ENCODE assay signal across 12 cellular contexts in genomic region chr6:12369781-12370262, GRCh38.
A peak's percentile ranks its signal among the peaks of the same experiment; 100 is the strongest.
DNase-seq lines count a peak whose midpoint lies in the region; ATAC-seq, FAIRE-seq and TF ChIP-seq lines count a peak whose summit lies in the region.
"Had no signal": no experiment of that assay in that cellular context is flagged by ENCODE, and none has a peak within 500 bp of the region (broad histone marks: within the 10 kb centered on the region; RNA-seq: fewer than 3 reads in every experiment).

No MANE protein-coding gene starts in this region.

- H3T11ph ChIP-seq in H9 (ENCODE audit: low read length), result no peak overlapping the region

- FAIRE-seq in H54 (lab: Jason Lieb, UNC), result no peak
- FAIRE-seq: colon had no signal

- H3K14ac ChIP-seq in mesenchymal stem cell (ENCODE audit: low read length in 2 of 2) (no peak overlapping the region), H9 (ENCODE audit: insufficient read depth, low read length) (no peak overlapping the region)

- H3K27ac ChIP-seq in mesenchymal stem cell (ENCODE audit: low read length, poor library complexity, severe bottlenecking) (no peak overlapping the region), H9 (ENCODE audit: insufficient read length, low read depth, low read length) (no peak overlapping the region), GM23248 (no peak overlapping the region)

- no peak for TF ChIP-seq CTCF in H9 (conservative IDR thresholded peaks at IDR 0.05)

- H2BK20ac ChIP-seq in H9 (ENCODE audit: low read depth, low read length, poor library complexity, severe bottlenecking), result no peak overlapping the region

- H3K56ac ChIP-seq in H9 (ENCODE audit: insufficient read length, low read depth, low read length), result no peak overlapping the region

- H3K36me3 ChIP-seq in mesenchymal stem cell (ENCODE audit: control insufficient read depth in 1 of 2, insufficient read depth in 2 of 2, low read depth in 1 of 2, low read length in 2 of 2) (no peaks in the 10 kb centered on the region), GM23248 (ENCODE audit: low read depth) (no peaks in the 10 kb centered on the region)

- H3K4me3 ChIP-seq in mesenchymal stem cell (ENCODE audit: insufficient read depth in 1 of 2, low read depth in 1 of 2, low read length in 2 of 2) (no peak overlapping the region), GM23248 (no peak overlapping the region)

- H2BK12ac ChIP-seq in mesenchymal stem cell (ENCODE audit: low read length in 2 of 2) (no peak overlapping the region), H9 (ENCODE audit: insufficient read length, low read depth, low read length) (no peak overlapping the region)

- H3K4me1 ChIP-seq in mesenchymal stem cell (ENCODE audit: control insufficient read depth, insufficient read depth, low read depth, low read length) (peaks cover 11% of the 10 kb centered on the region), H9 (ENCODE audit: insufficient read depth, low read length) (no peaks in the 10 kb centered on the region), GM23248 (ENCODE audit: insufficient read depth) (no peaks in the 10 kb centered on the region)

- H3K36me3 Mint-ChIP-seq in H9 (ENCODE audit: insufficient read depth in 1 of 3, low read depth in 3 of 3), result peaks cover 0 to 1% (median 0%) of the 10 kb centered on the region in 3 experiments; a peak in 1 of 7 replicates
- H3K36me3 Mint-ChIP-seq: activated CD4-positive, alpha-beta memory T cell treated with anti-CD3 and anti-CD28 coated beads for 36 hours had no signal

- H3K79me1 ChIP-seq in mesenchymal stem cell (replicated peaks; ENCODE audit: low read length, poor library complexity, severe bottlenecking) (no peaks in the 10 kb centered on the region), H9 (ENCODE audit: insufficient read depth, low read depth, low read length, poor library complexity, severe bottlenecking) (no peaks in the 10 kb centered on the region)

- H3K23me2 ChIP-seq in H9 (ENCODE audit: insufficient read length, low read depth, low read length, poor library complexity, severe bottlenecking), result no peaks in the 10 kb centered on the region

- WGBS in mesenchymal stem cell, result 88% methylated on average over 11 of the region's 11 CpGs
- WGBS in H9 (ENCODE audit: extremely low coverage, insufficient read length, low lambda C conversion rate), result no CpG with 5 or more reads among the region's 11 CpGs
- 77 to 81% methylated on average over 11 of the region's 11 CpGs for WGBS in GM23248 (ENCODE audit: low coverage in 1 of 2, low lambda C conversion rate in 2 of 2, missing lambda C conversion rate in 2 of 2), 2 experiments

- H3K79me2 ChIP-seq in H9 (ENCODE audit: insufficient read depth, low read length), result no peaks in the 10 kb centered on the region
- no peaks in the 10 kb centered on the region for H3K79me2 ChIP-seq in GM23248 (ENCODE audit: insufficient read depth)

- H3K9me3 ChIP-seq in mesenchymal stem cell (ENCODE audit: control insufficient read depth, low read length) (no peaks in the 10 kb centered on the region), H9 (ENCODE audit: control insufficient read depth, low read depth, low read length) (no peaks in the 10 kb centered on the region), GM23248 (ENCODE audit: low read depth) (no peaks in the 10 kb centered on the region)

- H4K5ac ChIP-seq in H9 (ENCODE audit: insufficient read length, low read depth, low read length), result no peak overlapping the region

- no peak for DNase-seq in mesenchymal stem cell
- no peak for DNase-seq in erythroblast (lab: John Stamatoyannopoulos, UW)
- no peak for DNase-seq in H9
- no peak for DNase-seq in GM23248
- no peak for DNase-seq in H54 (ENCODE audit: insufficient read length, low spot score)
- DNase-seq: activated CD4-positive, alpha-beta memory T cell treated with anti-CD3 and anti-CD28 coated beads for 36 hours; NCI-H2171; stimulated activated CD4-positive, alpha-beta T cell treated with anti-CD3 and anti-CD28 coated beads, Interleukin-4, amount 100 ng/mL, for 1 hour had no signal

- no peak overlapping the region for H4K91ac ChIP-seq in mesenchymal stem cell (ENCODE audit: low read length)
- no peak overlapping the region for H4K91ac ChIP-seq in H9 (ENCODE audit: insufficient read length, low read depth, low read length)

- no peak for TF ChIP-seq POLR2A in erythroblast (IDR thresholded peaks at IDR 0.05; ENCODE audit: low read length)
- no peak for TF ChIP-seq POLR2A in H54 (IDR thresholded peaks at IDR 0.05; ENCODE audit: low read depth, low read length)

- H3K9me2 ChIP-seq in GM23248 (ENCODE audit: insufficient read depth), result no peaks in the 10 kb centered on the region

- H3K4ac ChIP-seq in mesenchymal stem cell (ENCODE audit: low read depth in 1 of 2, low read length in 2 of 2), result no peak overlapping the region
- H3K4ac ChIP-seq in H9 (ENCODE audit: low read depth, low read length), result no peak overlapping the region

- H2AK5ac ChIP-seq in mesenchymal stem cell (ENCODE audit: low read length, severe bottlenecking) (peak overlapping the region; percentile 23), H9 (ENCODE audit: insufficient read length, low read length) (no peak overlapping the region)

- H3K4me2 ChIP-seq in mesenchymal stem cell (ENCODE audit: low read length, poor library complexity, severe bottlenecking), result no peak overlapping the region
- H3K4me2 ChIP-seq in H9 (ENCODE audit: insufficient read depth, insufficient read length, low read length), result no peak overlapping the region
- no peak overlapping the region for H3K4me2 ChIP-seq in GM23248 (ENCODE audit: unreplicated experiment)

- H3K4me3 Mint-ChIP-seq in H9, result no peak overlapping the region
- H3K4me3 Mint-ChIP-seq: activated CD4-positive, alpha-beta memory T cell treated with anti-CD3 and anti-CD28 coated beads for 36 hours had no signal

- no peaks in the 10 kb centered on the region for H3K9me3 Mint-ChIP-seq in H9
- H3K9me3 Mint-ChIP-seq: activated CD4-positive, alpha-beta memory T cell treated with anti-CD3 and anti-CD28 coated beads for 36 hours had no signal

- H4K20me1 ChIP-seq in H9 (ENCODE audit: control insufficient read depth, insufficient read depth, insufficient read length) (no peaks in the 10 kb centered on the region), GM23248 (ENCODE audit: insufficient read depth) (no peaks in the 10 kb centered on the region)

- H2BK5ac ChIP-seq in mesenchymal stem cell (ENCODE audit: low read depth, low read length, poor library complexity, severe bottlenecking) (no peak overlapping the region), H9 (ENCODE audit: insufficient read length, low read length) (no peak overlapping the region)

- in situ Hi-C loops in GM23248 (cut with MboI), result no loop called here

- H2BK120ac ChIP-seq in mesenchymal stem cell (ENCODE audit: low read depth, low read length) (no peak overlapping the region), H9 (ENCODE audit: low read depth, low read length, poor library complexity, severe bottlenecking) (no peak overlapping the region)

- H2BK15ac ChIP-seq in mesenchymal stem cell (ENCODE audit: low read depth, poor library complexity, severe bottlenecking) (no peak overlapping the region), H9 (ENCODE audit: low read depth, low read length) (no peak overlapping the region)

- H4K8ac ChIP-seq in mesenchymal stem cell (ENCODE audit: low read length) (no peak overlapping the region), H9 (replicated peaks; ENCODE audit: insufficient read length, low read depth, low read length) (no peak overlapping the region)

- H3K18ac ChIP-seq in mesenchymal stem cell (ENCODE audit: low read depth in 1 of 2, low read length in 2 of 2) (no peak overlapping the region), H9 (ENCODE audit: insufficient read length, low read depth, low read length) (no peak overlapping the region)

- H3K4me1 Mint-ChIP-seq in H9, result peaks cover 12 to 19% of the 10 kb centered on the region in 2 experiments

- H3K9ac ChIP-seq in mesenchymal stem cell (ENCODE audit: low read length) (no peak overlapping the region), H9 (ENCODE audit: extremely low read depth, insufficient read length, low read length) (no peak overlapping the region), GM23248 (no peak overlapping the region)

- peak; percentile 80 for ATAC-seq in GM18517 (IDR thresholded peaks at IDR 0.05; ENCODE audit: unreplicated experiment)
- peak; percentile 71 for ATAC-seq in GM21723 (IDR thresholded peaks at IDR 0.05; ENCODE audit: unreplicated experiment)
- peak; percentile 67 for ATAC-seq in HG03571 (IDR thresholded peaks at IDR 0.05; ENCODE audit: unreplicated experiment)

- H3F3A ChIP-seq in GM23248 (ENCODE audit: insufficient read depth), result no peaks in the 10 kb centered on the region

- no peak overlapping the region for H3K23ac ChIP-seq in mesenchymal stem cell (ENCODE audit: low read length in 2 of 2)
- no peak overlapping the region for H3K23ac ChIP-seq in H9 (ENCODE audit: insufficient read length, low read depth, low read length)

- peaks cover 0 to 12% of the 10 kb centered on the region in 2 experiments for H3K27me3 ChIP-seq in mesenchymal stem cell (ENCODE audit: control insufficient read depth in 1 of 2, insufficient read depth in 1 of 2, low read length in 2 of 2)
- H3K27me3 ChIP-seq in H9 (ENCODE audit: insufficient read depth, low read length), result no peaks in the 10 kb centered on the region
- H3K27me3 ChIP-seq in GM23248 (replicated peaks; ENCODE audit: insufficient read depth), result no peaks in the 10 kb centered on the region

- H3K27ac Mint-ChIP-seq in H9, result peak overlapping the region in 1 of 3 experiments; percentile 44; a peak in 1 of 7 replicates
- H3K27ac Mint-ChIP-seq: activated CD4-positive, alpha-beta memory T cell treated with anti-CD3 and anti-CD28 coated beads for 36 hours had no signal

- no peak overlapping the region for H2AFZ ChIP-seq in mesenchymal stem cell (ENCODE audit: low read depth, low read length)
- no peak overlapping the region for H2AFZ ChIP-seq in H9 (ENCODE audit: low read length)
- no peak overlapping the region for H2AFZ ChIP-seq in GM23248

- H3K27me3 Mint-ChIP-seq in H9 (ENCODE audit: low read depth), result no peaks in the 10 kb centered on the region
